9 cellular contexts compared by ENCODE assay signal in genomic region chr7:66185680-66186187, GRCh38.
"Had no signal": no experiment of that assay in that cellular context is flagged by ENCODE, and none has a peak within 500 bp of the region (broad histone marks: within the 10 kb centered on the region; RNA-seq: fewer than 3 reads in every experiment).

No MANE protein-coding gene starts in this region.

- FAIRE-seq: H1, H54 had no signal

- DNase-seq: H9, HCEC 1CT, HFFc6, IMR-90, KG1 had no signal

- ATAC-seq: GM23338 had no signal

- H3K4me2 ChIP-seq: GM23338 had no signal

- H3K27ac ChIP-seq: HL-60 had no signal

- H3K4me3 ChIP-seq: GM23338 had no signal

- H2AFZ ChIP-seq: GM23338 had no signal
